ENCODE assay signal across 12 cellular contexts in the genomic region with DNA sequence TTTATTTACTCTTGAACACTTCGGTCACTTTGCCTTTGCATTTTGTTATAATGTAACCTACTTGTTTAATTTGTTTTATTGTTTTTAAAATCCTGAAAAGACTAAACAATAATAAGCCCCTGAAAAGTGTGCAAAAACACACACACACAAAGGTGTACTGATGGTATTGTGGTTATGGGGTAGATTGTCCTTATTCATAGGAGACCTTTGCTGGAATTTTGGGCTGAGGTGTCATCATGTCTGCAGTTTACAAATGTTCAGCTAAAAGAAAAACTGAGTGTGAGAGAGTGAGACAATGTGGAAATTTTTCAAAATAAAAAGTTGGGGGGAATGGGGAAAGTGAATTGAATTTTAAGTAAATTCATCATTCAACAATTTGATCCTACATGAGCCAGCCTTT.
DNase-seq lines count a peak whose midpoint lies in the region; ATAC-seq lines count a peak whose summit lies in the region.
"Had no signal": no experiment of that assay in that cellular context is flagged by ENCODE, and none has a peak within 500 bp of the region (broad histone marks: within the 10 kb centered on the region; RNA-seq: fewer than 3 reads in every experiment).

No MANE protein-coding gene starts in this region.

- H3K27me3 Mint-ChIP-seq in activated naive CD8-positive, alpha-beta T cell treated with anti-CD3 and anti-CD28 coated beads, Interleukin-2, amount 50 U/mL, for 24 hours = peaks cover 2% of the 10 kb centered on the region

- H3K36me3 Mint-ChIP-seq in activated naive CD8-positive, alpha-beta T cell treated with anti-CD3 and anti-CD28 coated beads, Interleukin-2, amount 50 U/mL, for 24 hours (ENCODE audit: low read depth) = no peaks in the 10 kb centered on the region

- ATAC-seq in activated CD4-positive, CD25-positive, alpha-beta regulatory T cell treated with anti-CD3 and anti-CD28 coated beads, Interleukin-2, amount 50 U/mL, for 24 hours = peak; percentile 25 to 30
- ATAC-seq in GM18868 (IDR thresholded peaks at IDR 0.05; ENCODE audit: unreplicated experiment) (peak; percentile 12), HG03460 (IDR thresholded peaks at IDR 0.05; ENCODE audit: unreplicated experiment) (peak; percentile 8), HG02571 (IDR thresholded peaks at IDR 0.05; ENCODE audit: unreplicated experiment) (no peak)
- peak; percentile 55 for ATAC-seq in activated naive CD8-positive, alpha-beta T cell treated with anti-CD3 and anti-CD28 coated beads, Interleukin-2, amount 50 U/mL, for 24 hours
- ATAC-seq: gastrocnemius medialis had no signal

- peaks cover 52% of the 10 kb centered on the region for H3K4me1 Mint-ChIP-seq in activated naive CD8-positive, alpha-beta T cell treated with anti-CD3 and anti-CD28 coated beads, Interleukin-2, amount 50 U/mL, for 24 hours

- peak overlapping the region; percentile 62 for H3K4me3 Mint-ChIP-seq in activated naive CD8-positive, alpha-beta T cell treated with anti-CD3 and anti-CD28 coated beads, Interleukin-2, amount 50 U/mL, for 24 hours

- peak overlapping the region; percentile 90 for H3K27ac Mint-ChIP-seq in activated naive CD8-positive, alpha-beta T cell treated with anti-CD3 and anti-CD28 coated beads, Interleukin-2, amount 50 U/mL, for 24 hours

- H3K9me3 Mint-ChIP-seq in activated naive CD8-positive, alpha-beta T cell treated with anti-CD3 and anti-CD28 coated beads, Interleukin-2, amount 50 U/mL, for 24 hours = no peaks in the 10 kb centered on the region

- no peak for DNase-seq in activated CD4-positive, CD25-positive, alpha-beta regulatory T cell treated with anti-CD3 and anti-CD28 coated beads, Interleukin-2, amount 50 U/mL, for 72 hours
- DNase-seq in activated naive CD8-positive, alpha-beta T cell treated with anti-CD3 and anti-CD28 coated beads, Interleukin-2, amount 50 U/mL, for 24 hours = no peak
- DNase-seq in OCI-M1 (lab: John Stamatoyannopoulos, UW) = no peak
- no peak for DNase-seq in mesenteric fat pad (ENCODE audit: low spot score)
- DNase-seq: aorta, C1 segment of cervical spinal cord, gastrocnemius medialis, NCI-H146 had no signal
